In the genomic region with DNA sequence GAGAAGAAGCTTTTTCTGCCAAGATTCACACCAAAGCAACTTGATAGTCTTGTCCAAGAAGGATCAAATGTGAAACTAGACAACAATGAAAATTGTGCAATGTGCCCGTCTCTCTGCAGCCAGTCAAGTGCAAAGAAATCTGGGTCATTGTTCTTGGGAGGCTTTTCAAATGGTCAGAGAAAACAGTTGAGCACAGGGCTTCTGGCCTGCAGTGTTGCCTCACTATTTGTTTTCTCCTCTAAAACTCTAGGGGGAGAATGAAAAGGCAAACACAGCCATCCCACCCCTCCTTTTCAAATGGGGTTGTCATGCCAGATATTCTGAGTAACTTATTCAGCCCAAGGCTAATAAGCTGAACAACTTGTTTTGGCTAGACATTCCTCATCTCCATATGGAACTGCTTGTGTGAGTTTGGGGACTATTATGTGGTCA, we compare ENCODE assay signal across 14 cellular contexts.
DNase-seq lines count a peak whose midpoint lies in the region; ATAC-seq, FAIRE-seq and TF ChIP-seq lines count a peak whose summit lies in the region.
"Had no signal": no experiment of that assay in that cellular context is flagged by ENCODE, and none has a peak within 500 bp of the region (broad histone marks: within the 10 kb centered on the region; RNA-seq: fewer than 3 reads in every experiment).

No MANE protein-coding gene starts in this region.

- BruUV-seq in IMR-90 (replicated peaks; lab: Mats Ljungman, UMichigan) = no TSS peak

- H3K79me1 ChIP-seq in IMR-90 (ENCODE audit: low read depth in 1 of 2, low read length in 2 of 2) (no peaks in the 10 kb centered on the region), H1 (ENCODE audit: low read depth, low read length) (no peaks in the 10 kb centered on the region)

- in situ Hi-C loops in IMR-90 (cut with MboI; ENCODE audit: low sequenced_read_pairs) = no loop called here

- H2AFZ ChIP-seq in IMR-90 (replicated peaks; ENCODE audit: low read length, poor library complexity) = no peak overlapping the region
- H2AFZ ChIP-seq in H1 (ENCODE audit: low read length) = peak overlapping the region; percentile 98

- H4K8ac ChIP-seq in IMR-90 (ENCODE audit: low read depth in 2 of 2, low read length in 2 of 2) (no peak overlapping the region), H1 (ENCODE audit: extremely low read depth, insufficient read depth, low read length) (no peak overlapping the region)

- no peak overlapping the region for H3K4ac ChIP-seq in IMR-90 (ENCODE audit: low read depth, low read length)
- H3K4ac ChIP-seq in H1 (replicated peaks; ENCODE audit: insufficient read length, low read depth, low read length) = no peak overlapping the region

- intact Hi-C loops in IMR-90 (cut with micrococcal nuclease) (no loop called here), tibial artery (cut with DNase I; ENCODE audit: low total_unique reads) (no loop called here)

- no peaks in the 10 kb centered on the region for H3K79me2 ChIP-seq in H1 (ENCODE audit: control insufficient read depth in 1 of 2, insufficient read depth in 2 of 2, low read length in 2 of 2)

- CTCF ChIA-PET in IMR-90 (lab: Yijun Ruan, JAX) (no interaction called here), H1 (lab: Charles Lee; ENCODE audit: partially characterized antibody) (interaction anchor here (1.2 kb wide), 1 partner anchor 24 kb away, joined by 3 read pairs; no protein-coding TSS in a partner anchor)

- H2AK9ac ChIP-seq in IMR-90 (replicated peaks; ENCODE audit: low read depth, low read length, poor library complexity) = no peak overlapping the region

- H3K23ac ChIP-seq in IMR-90 (ENCODE audit: low read depth, low read length) (no peak overlapping the region), H1 (ENCODE audit: insufficient read length) (no peak overlapping the region)

- ATAC-seq in IMR-90 (ENCODE audit: low read depth) = peak; percentile 37
- no peak for ATAC-seq in HG02870 (IDR thresholded peaks at IDR 0.05; ENCODE audit: unreplicated experiment)
- no peak for ATAC-seq in HG02981 (IDR thresholded peaks at IDR 0.05; ENCODE audit: unreplicated experiment)

- H2AK5ac ChIP-seq in IMR-90 (ENCODE audit: low read depth, low read length) (no peak overlapping the region), H1 (ENCODE audit: low read depth, low read length) (no peak overlapping the region)

- no CpG with 5 or more reads among the region's 1 CpG for WGBS in IMR-90 (ENCODE audit: extremely low coverage in 2 of 2, insufficient read length in 1 of 2), 2 experiments
- WGBS in H1 (ENCODE audit: extremely low coverage in 1 of 2, insufficient coverage in 1 of 2, insufficient read length in 1 of 2, insufficient replicate concordance in 2 of 2, low coverage in 1 of 2, low lambda C conversion rate in 2 of 2, missing lambda C conversion rate in 1 of 2), 2 experiments = 67% methylated on average over 1 of the region's 1 CpG; no CpG with 5 or more reads in 1 of the 2 experiments

- H3K4me1 ChIP-seq in IMR-90 (ENCODE audit: control insufficient read depth, insufficient read depth, low read length) = peaks cover 5% of the 10 kb centered on the region
- H3K4me1 ChIP-seq in H1 (replicated peaks in 1 of 4; ENCODE audit: control insufficient read depth in 3 of 4, insufficient read depth in 4 of 4, low read length in 3 of 4) = no peaks in the 10 kb centered on the region; a peak in 1 of 7 replicates
- H3K4me1 ChIP-seq in tibial artery = no peaks in the 10 kb centered on the region
- H3K4me1 ChIP-seq: SJSA1 had no signal

- H2BK15ac ChIP-seq in IMR-90 (ENCODE audit: low read depth, low read length) (no peak overlapping the region), H1 (ENCODE audit: low read length) (no peak overlapping the region)

- POLR2A ChIA-PET in IMR-90 (lab: Charles Lee; ENCODE audit: unreplicated experiment) (interaction anchor here (0.6 kb wide), 2 partner anchors 163 to 304 kb away, joined by 3 read pairs; no protein-coding TSS in a partner anchor), H1 (lab: Charles Lee; ENCODE audit: partially characterized antibody) (no interaction called here)

- H4K20me1 ChIP-seq in IMR-90 (ENCODE audit: insufficient read depth, low read length) (no peaks in the 10 kb centered on the region), H1 (replicated peaks in 1 of 2; ENCODE audit: control insufficient read depth in 1 of 2, insufficient read depth in 2 of 2, low read length in 2 of 2) (no peaks in the 10 kb centered on the region)

- H3K9me3 ChIP-seq in IMR-90 (ENCODE audit: control insufficient read depth, insufficient read depth, low read length) (no peaks in the 10 kb centered on the region), H1 (ENCODE audit: insufficient read depth in 2 of 2, low read depth in 1 of 2, low read length in 1 of 2) (peaks cover 0 to 6% of the 10 kb centered on the region in 2 experiments; a peak in 1 of 4 replicates), tibial artery (no peaks in the 10 kb centered on the region)

- H3K4me3 ChIP-seq in IMR-90 (ENCODE audit: insufficient read depth, low read depth, low read length) (no peak overlapping the region), H1 (ENCODE audit: extremely low read depth in 1 of 4, insufficient read depth in 2 of 4, low read depth in 3 of 4, low read length in 4 of 4) (no peak overlapping the region), tibial artery (no peak overlapping the region)
- H3K4me3 ChIP-seq: SJSA1 had no signal

- H3K27ac ChIP-seq in IMR-90 (ENCODE audit: insufficient read depth, low read length) (no peak overlapping the region), H1 (ENCODE audit: low read depth, low read length) (no peak overlapping the region), tibial artery (no peak overlapping the region)
- H3K27ac ChIP-seq: SJSA1 had no signal

- dilution Hi-C loops in IMR-90 (cut with HindIII; ENCODE audit: low sequenced_read_pairs, unreplicated experiment) = no loop called here

- H3K18ac ChIP-seq in IMR-90 (ENCODE audit: low read depth, low read length) = no peak overlapping the region
- H3K18ac ChIP-seq in H1 (ENCODE audit: extremely low read depth, low read length) = no peak overlapping the region

- TF ChIP-seq CTCF in IMR-90 (conservative IDR thresholded peaks at IDR 0.05; ENCODE audit: low read depth, low read length) (no peak), H1 (IDR thresholded peaks at IDR 0.05; ENCODE audit: control extremely low read depth in 1 of 3, insufficient read depth in 1 of 3, low read depth in 1 of 3, low read length in 3 of 3) (peak in 2 of 3 experiments; percentile 1 to 7; a peak in 1 of 4 replicates), tibial artery (IDR thresholded peaks at IDR 0.05) (no peak)

- H3K9ac ChIP-seq in IMR-90 (ENCODE audit: low read depth, low read length) = no peak overlapping the region
- peak overlapping the region in 1 of 4 experiments; percentile 34; a peak in 1 of 7 replicates for H3K9ac ChIP-seq in H1 (replicated peaks in 1 of 4; ENCODE audit: extremely low read depth in 1 of 4, low read depth in 3 of 4, low read length in 3 of 4)

- no peaks in the 10 kb centered on the region for H3K27me3 ChIP-seq in IMR-90 (ENCODE audit: control insufficient read depth, insufficient read depth, low read length)
- no peaks in the 10 kb centered on the region for H3K27me3 ChIP-seq in H1 (replicated peaks in 1 of 4; ENCODE audit: control insufficient read depth in 3 of 4, extremely low read depth in 1 of 4, insufficient read depth in 3 of 4, low read length in 3 of 4)
- H3K27me3 ChIP-seq in tibial artery = no peaks in the 10 kb centered on the region
- H3K27me3 ChIP-seq: SJSA1 had no signal

- no peaks in the 10 kb centered on the region for H3K23me2 ChIP-seq in H1 (ENCODE audit: low read depth, low read length)

- H3K14ac ChIP-seq in IMR-90 (replicated peaks; ENCODE audit: low read depth, low read length) (no peak overlapping the region), H1 (ENCODE audit: insufficient read length) (no peak overlapping the region)

- DNase-seq in IMR-90 = no peak
- DNase-seq in H1 (ENCODE audit: low read depth in 1 of 2, low spot score in 2 of 2) = no peak
- DNase-seq in islet precursor cell = peak; percentile 55
- DNase-seq in tibial artery = peak; percentile 42 to 61
- DNase-seq in activated T-cell treated with anti-CD3 and anti-CD28 coated beads, Interleukin-2, amount 50 U/mL, for 48 hours = no peak
- DNase-seq in activated CD8-positive, alpha-beta memory T cell treated with anti-CD3 and anti-CD28 coated beads, Interleukin-2, amount 50 U/mL, for 4 hours = no peak
- DNase-seq: activated naive CD4-positive, alpha-beta T cell treated with anti-CD3 and anti-CD28 coated beads for 36 hours; effector memory CD4-positive, alpha-beta T cell; Karpas-422; kidney had no signal

- FAIRE-seq in H1 (lab: Jason Lieb, UNC) = peak; percentile 39
- FAIRE-seq: G401.6, kidney had no signal

- H3K4me2 ChIP-seq in IMR-90 (ENCODE audit: low read depth, low read length) (no peak overlapping the region), H1 (ENCODE audit: insufficient read depth in 1 of 2, low read depth in 2 of 2, low read length in 2 of 2) (no peak overlapping the region)

- TF ChIP-seq POLR2A in IMR-90 (IDR thresholded peaks at IDR 0.05; ENCODE audit: low read depth, low read length) (no peak), H1 (IDR thresholded peaks at IDR 0.05; ENCODE audit: control extremely low read depth in 1 of 2, low read depth in 2 of 2, low read length in 2 of 2) (no peak)

- H2BK5ac ChIP-seq in IMR-90 (ENCODE audit: low read depth, low read length, poor library complexity, severe bottlenecking) = no peak overlapping the region
- no peak overlapping the region for H2BK5ac ChIP-seq in H1 (ENCODE audit: low read depth, low read length)

- TF ChIP-seq EP300 in H1 (IDR thresholded peaks at IDR 0.05; ENCODE audit: borderline replicate concordance in 1 of 2, low read depth in 2 of 2, low read length in 2 of 2) = no peak

- H3K36me3 ChIP-seq in IMR-90 (ENCODE audit: control insufficient read depth, insufficient read depth, low read length) (no peaks in the 10 kb centered on the region), H1 (ENCODE audit: control insufficient read depth in 2 of 4, insufficient read depth in 4 of 4, low read length in 3 of 4) (no peaks in the 10 kb centered on the region), tibial artery (no peaks in the 10 kb centered on the region)
- H3K36me3 ChIP-seq: SJSA1 had no signal

- peaks cover 5% of the 10 kb centered on the region for H3K9me1 ChIP-seq in IMR-90 (ENCODE audit: insufficient read depth, low read length)

- H3K56ac ChIP-seq in IMR-90 (ENCODE audit: extremely low read depth, insufficient read depth, low read length) = no peak overlapping the region
- H3K56ac ChIP-seq in H1 (replicated peaks; ENCODE audit: insufficient read length, low read depth, low read length) = no peak overlapping the region

- H2BK120ac ChIP-seq in IMR-90 (ENCODE audit: low read depth, low read length) (no peak overlapping the region), H1 (replicated peaks; ENCODE audit: low read depth, low read length) (no peak overlapping the region)

- TF ChIP-seq RAD21 in IMR-90 (IDR thresholded peaks at IDR 0.05; ENCODE audit: low read length) = no peak
- no peak; a peak in 1 of 4 replicates for TF ChIP-seq RAD21 in H1 (IDR thresholded peaks at IDR 0.05 in 1 of 2, conservative IDR thresholded peaks at IDR 0.05 in 1 of 2; ENCODE audit: low read depth in 2 of 2, low read length in 2 of 2)

- H4K5ac ChIP-seq in IMR-90 (ENCODE audit: low read depth, low read length) (no peak overlapping the region), H1 (ENCODE audit: insufficient read length, low read depth, low read length) (no peak overlapping the region)

- H2BK20ac ChIP-seq in IMR-90 (ENCODE audit: low read depth, low read length) (no peak overlapping the region), H1 (ENCODE audit: low read length) (no peak overlapping the region)

- no peak overlapping the region for H2BK12ac ChIP-seq in H1 (ENCODE audit: low read depth, low read length)

- H4K91ac ChIP-seq in IMR-90 (ENCODE audit: insufficient read depth, low read depth, low read length) (no peak overlapping the region), H1 (replicated peaks; ENCODE audit: insufficient read length, low read length) (no peak overlapping the region)

Comparison
In these comparisons a context has a peak if more than half of its experiments do, and no peak if none do; other contexts are left out.
1. DNase-seq: peak in islet precursor cell (single experiment) and tibial artery (2 of 2); none in IMR-90 (single experiment), H1 (0 of 2), activated T-cell treated with anti-CD3 and anti-CD28 coated beads, Interleukin-2, amount 50 U/mL, for 48 hours (0 of 2) and activated CD8-positive, alpha-beta memory T cell treated with anti-CD3 and anti-CD28 coated beads, Interleukin-2, amount 50 U/mL, for 4 hours (single experiment).
2. CTCF ChIP-seq: peak in H1 (2 of 3); none in IMR-90 (single experiment) and tibial artery (0 of 2).